Comparison of ENCODE assay signal across 25 cellular contexts in genomic region chr2:219118504-219118903, GRCh38. TPM values are rescaled to one million over a fixed set of nuclear protein-coding genes. Genes with fewer than 3 reads are reported as not detected.
A peak's percentile ranks its signal among the peaks of the same experiment; 100 is the strongest.
DNase-seq lines count a peak whose midpoint lies in the region; ATAC-seq and TF ChIP-seq lines count a peak whose summit lies in the region.
"Had no signal": no experiment of that assay in that cellular context is flagged by ENCODE, and none has a peak within 500 bp of the region (broad histone marks: within the 10 kb centered on the region; RNA-seq: fewer than 3 reads in every experiment).

No MANE protein-coding gene starts in this region.

- DNase-seq in Right ventricle myocardium superior (peak; percentile 43), right atrium auricular region (ENCODE audit: low spot score) (no peak), colonic mucosa (peak; percentile 77), HT-29 (ENCODE audit: low spot score) (no peak), endothelial cell (ENCODE audit: low spot score) (no peak), pons (ENCODE audit: low spot score) (no peak)
- DNase-seq: activated CD4-positive, alpha-beta memory T cell treated with anti-CD3 and anti-CD28 coated beads, Interleukin-2, amount 10 ng/mL, durations not matched to agents 7 days and 5 days; activated T-cell treated with anti-CD3 and anti-CD28 coated beads, Interleukin-2, amount 50 U/mL, for 4 hours; DMS153; foreskin melanocyte; GOT3; NCI-H1092 treated with DMSO at 0.1 percent for 48 hours; NCI-H2107; NCI-H69; nucleus accumbens; Peyer's patch; sigmoid colon; SK-N-SH; stimulated activated CD4-positive, alpha-beta T cell treated with anti-CD3 and anti-CD28 coated beads, Interleukin-1b, Interleukin-23, amount 100 ng/mL, for 48 hours; stomach; upper lobe of right lung had no signal

- no peak overlapping the region for H3K4me3 Mint-ChIP-seq in endothelial cell (ENCODE audit: unreplicated experiment)
- H3K4me3 Mint-ChIP-seq: activated CD4-positive, alpha-beta memory T cell treated with anti-CD3 and anti-CD28 coated beads, Interleukin-2, amount 10 ng/mL, durations not matched to agents 7 days and 5 days; activated T-cell treated with anti-CD3 and anti-CD28 coated beads, Interleukin-2, amount 50 U/mL, for 4 hours had no signal

- TF ChIP-seq CTCF in right atrium auricular region (IDR thresholded peaks at IDR 0.05) (no peak), colonic mucosa (IDR thresholded peaks at IDR 0.05) (no peak), endothelial cell (IDR thresholded peaks at IDR 0.05; ENCODE audit: unreplicated experiment) (no peak)

- peak overlapping the region; percentile 3 to 76 for H3K9ac ChIP-seq in colonic mucosa (ENCODE audit: low read depth in 2 of 2, low read length in 2 of 2)
- H3K9ac ChIP-seq: SK-N-SH had no signal

- H3K9me3 ChIP-seq in right atrium auricular region (no peaks in the 10 kb centered on the region), colonic mucosa (no peaks in the 10 kb centered on the region)
- H3K9me3 ChIP-seq: Peyer's patch, sigmoid colon, SK-N-SH, stomach, upper lobe of right lung had no signal

- H3K9me3 Mint-ChIP-seq in endothelial cell (ENCODE audit: unreplicated experiment), result no peaks in the 10 kb centered on the region
- H3K9me3 Mint-ChIP-seq: activated CD4-positive, alpha-beta memory T cell treated with anti-CD3 and anti-CD28 coated beads, Interleukin-2, amount 10 ng/mL, durations not matched to agents 7 days and 5 days; activated naive CD4-positive, alpha-beta T cell treated with anti-CD3 and anti-CD28 coated beads, Interleukin-2, amount 50 U/mL, for 72 hours; activated T-cell treated with anti-CD3 and anti-CD28 coated beads, Interleukin-2, amount 50 U/mL, for 4 hours had no signal

- H3K4me1 ChIP-seq in right atrium auricular region (peaks cover 0 to 14% of the 10 kb centered on the region in 2 donors), colonic mucosa (peaks cover 18% of the 10 kb centered on the region)
- H3K4me1 ChIP-seq: sigmoid colon had no signal

- H3K36me3 Mint-ChIP-seq in endothelial cell (ENCODE audit: low read depth, unreplicated experiment), result no peaks in the 10 kb centered on the region
- H3K36me3 Mint-ChIP-seq: activated naive CD4-positive, alpha-beta T cell treated with anti-CD3 and anti-CD28 coated beads, Interleukin-2, amount 50 U/mL, for 72 hours had no signal

- H3K27me3 Mint-ChIP-seq in endothelial cell (ENCODE audit: unreplicated experiment), result peaks cover 2% of the 10 kb centered on the region
- H3K27me3 Mint-ChIP-seq: activated CD4-positive, alpha-beta memory T cell treated with anti-CD3 and anti-CD28 coated beads, Interleukin-2, amount 10 ng/mL, durations not matched to agents 7 days and 5 days had no signal

- H3K27ac ChIP-seq in right atrium auricular region, result no peak overlapping the region
- peak overlapping the region; percentile 77 for H3K27ac ChIP-seq in colonic mucosa
- H3K27ac ChIP-seq: C4-2B, epithelial cell of prostate, Peyer's patch, sigmoid colon, upper lobe of right lung had no signal

- peaks cover 4% of the 10 kb centered on the region for H3K4me1 Mint-ChIP-seq in endothelial cell (ENCODE audit: unreplicated experiment)

- peak; percentile 69 for ATAC-seq in Right ventricle myocardium superior (ENCODE audit: poor library complexity)
- ATAC-seq: activated naive CD4-positive, alpha-beta T cell treated with anti-CD3 and anti-CD28 coated beads, Interleukin-2, amount 50 U/mL, for 72 hours; activated T-cell treated with anti-CD3 and anti-CD28 coated beads, Interleukin-2, amount 50 U/mL, for 4 hours; upper lobe of right lung had no signal

- H3K27me3 ChIP-seq in right atrium auricular region (no peaks in the 10 kb centered on the region), colonic mucosa (no peaks in the 10 kb centered on the region)
- H3K27me3 ChIP-seq: Peyer's patch, sigmoid colon, stomach, upper lobe of right lung had no signal

- intact Hi-C loops in Right ventricle myocardium superior (cut with DNase I) (loop anchor here (2.0 to 5.0 kb wide), 2 partner anchors 41 to 60 kb away; no protein-coding TSS in a partner anchor), colonic mucosa (cut with DNase I) (loop anchor here (5.0 kb wide), 1 partner anchor 46 kb away; no protein-coding TSS in a partner anchor)

- H3K4me3 ChIP-seq in right atrium auricular region (no peak overlapping the region), colonic mucosa (no peak overlapping the region)
- H3K4me3 ChIP-seq: K562, Peyer's patch, sigmoid colon, stomach, upper lobe of right lung had no signal

- no peaks in the 10 kb centered on the region for H3K36me3 ChIP-seq in right atrium auricular region
- H3K36me3 ChIP-seq in colonic mucosa, result no peaks in the 10 kb centered on the region
- H3K36me3 ChIP-seq: sigmoid colon, stomach, upper lobe of right lung had no signal

- H3K27ac Mint-ChIP-seq in endothelial cell (ENCODE audit: unreplicated experiment), result no peak overlapping the region
- H3K27ac Mint-ChIP-seq: activated CD4-positive, alpha-beta memory T cell treated with anti-CD3 and anti-CD28 coated beads, Interleukin-2, amount 10 ng/mL, durations not matched to agents 7 days and 5 days; activated naive CD4-positive, alpha-beta T cell treated with anti-CD3 and anti-CD28 coated beads, Interleukin-2, amount 50 U/mL, for 72 hours had no signal

RNA-seq across cellular contexts. Expression of gene NHEJ1, which starts 42.1 kb away (rescaled TPM):
- total RNA-seq in Right ventricle myocardium superior (7.5 TPM), right atrium auricular region (1 to 10 TPM; 8.3 to 8.4 TPM), colonic mucosa (10 to 100 TPM; 30.7 to 51.1 TPM), endothelial cell (ENCODE audit: unreplicated experiment) (11.1 TPM)
- total RNA-seq in HT-29 (2014; rRNA removed; shearing (Covaris generic)), result 24.7 and 25.9 TPM in 2 replicates

RNA-seq across cellular contexts. Expression of gene SLC23A3, which starts 51.3 kb away (rescaled TPM):
- total RNA-seq in Right ventricle myocardium superior, result 1.4 TPM
- under 1 TPM; 0.33 to 0.55 TPM for total RNA-seq in right atrium auricular region
- total RNA-seq in colonic mucosa, result 10 to 100 TPM in 1 of 2 donors, 1 to 10 TPM in 1; 4.7 to 13.8 TPM
- 5.9 and 9.9 TPM in 2 replicates for total RNA-seq in HT-29 (2014; rRNA removed; shearing (Covaris generic))
- total RNA-seq in endothelial cell (ENCODE audit: unreplicated experiment), result 1.7 TPM

RNA-seq across cellular contexts. Expression of gene IHH, which starts 57.8 kb away (rescaled TPM):
- total RNA-seq in Right ventricle myocardium superior (not detected), right atrium auricular region (not detected), colonic mucosa (100 to 1,000 TPM in 1 of 2 donors, 10 to 100 TPM in 1; 82.2 to 103 TPM), endothelial cell (ENCODE audit: unreplicated experiment) (not detected)
- 12.3 and 13.4 TPM in 2 replicates for total RNA-seq in HT-29 (2014; rRNA removed; shearing (Covaris generic))
- total RNA-seq: activated CD4-positive, alpha-beta memory T cell treated with anti-CD3 and anti-CD28 coated beads, Interleukin-2, amount 10 ng/mL, durations not matched to agents 7 days and 5 days; sigmoid colon had no signal

RNA-seq across cellular contexts. Expression of gene CNPPD1, which starts 58.2 kb away (rescaled TPM):
- total RNA-seq in Right ventricle myocardium superior, result 69.3 TPM
- 10 to 100 TPM; 32.4 to 42.3 TPM for total RNA-seq in right atrium auricular region
- total RNA-seq in colonic mucosa, result 10 to 100 TPM; 80.7 to 98.2 TPM
- 49.8 and 53.0 TPM in 2 replicates for total RNA-seq in HT-29 (2014; rRNA removed; shearing (Covaris generic))
- 47.1 TPM for total RNA-seq in endothelial cell (ENCODE audit: unreplicated experiment)

RNA-seq across cellular contexts. Expression of gene RETREG2, which starts 59.6 kb away (rescaled TPM):
- 36.8 TPM for total RNA-seq in Right ventricle myocardium superior
- 10 to 100 TPM; 26.6 to 41.7 TPM for total RNA-seq in right atrium auricular region
- 100 to 1,000 TPM in 1 of 2 donors, 10 to 100 TPM in 1; 94.4 to 116 TPM for total RNA-seq in colonic mucosa
- 78.5 and 83.9 TPM in 2 replicates for total RNA-seq in HT-29 (2014; rRNA removed; shearing (Covaris generic))
- 90.6 TPM for total RNA-seq in endothelial cell (ENCODE audit: unreplicated experiment)

Comparison
In these comparisons a context has a peak if more than half of its experiments do, and no peak if none do; other contexts are left out.
1. DNase-seq: peak in Right ventricle myocardium superior (single experiment) and colonic mucosa (single experiment); none in right atrium auricular region (single experiment), HT-29 (single experiment), endothelial cell (single experiment) and pons (single experiment).
2. RNA of gene IHH, which starts 57.8 kb away (total RNA-seq): 82.2 to 103 TPM in colonic mucosa and 12.3 to 13.4 TPM in HT-29; not detected in right atrium auricular region, not detected in Right ventricle myocardium superior (single experiment) and not detected in endothelial cell (single experiment); every median in the first group is over 10 times any median in the second.